Comparison of ENCODE assay signal across 1 cellular context in genomic region chr18:31658670-31659573, GRCh38.
TF ChIP-seq lines count a peak whose summit lies in the region.

No MANE protein-coding gene starts in this region.

TF ChIP-seq in GM12878, 131 proteins besides CTCF, POLR2A, EP300 and RAD21 (continued from another document and continues in another):
- TF ChIP-seq ZBTB33 (IDR thresholded peaks at IDR 0.05), result no peak
- TF ChIP-seq PAX8 (IDR thresholded peaks at IDR 0.05), result no peak
- peak; percentile 55 for TF ChIP-seq BCL3 (IDR thresholded peaks at IDR 0.05; ENCODE audit: borderline replicate concordance, insufficient read depth, low read depth, low read length, poor library complexity, severe bottlenecking)
- TF ChIP-seq FOXM1 (IDR thresholded peaks at IDR 0.05; ENCODE audit: low read depth, low read length), result peak; percentile 77
- peak; percentile 97 for TF ChIP-seq ATF7 (IDR thresholded peaks at IDR 0.05; ENCODE audit: low read depth)
- TF ChIP-seq IKZF1 (conservative IDR thresholded peaks at IDR 0.05), result peak; percentile 18
- TF ChIP-seq RUNX3 (IDR thresholded peaks at IDR 0.05; ENCODE audit: low read length), result peak; percentile 39; the same call in 1 of the 2 replicates
- 0 out of 2 replicates have a peak, but pooled peaks have one; percentile 4 for TF ChIP-seq NR2F1 (conservative IDR thresholded peaks at IDR 0.05)
- TF ChIP-seq USF1 (IDR thresholded peaks at IDR 0.05; ENCODE audit: borderline replicate concordance, extremely low read length, insufficient read depth, low read depth, low read length), result no peak
- no peak for TF ChIP-seq FOXK2 (IDR thresholded peaks at IDR 0.05)
- TF ChIP-seq EZH2 (IDR thresholded peaks at IDR 0.05; ENCODE audit: borderline replicate concordance, control insufficient read depth, low read depth, low read length), result no peak
- peak; percentile 93 for TF ChIP-seq ATF2 (IDR thresholded peaks at IDR 0.05; ENCODE audit: low read length)
- TF ChIP-seq GABPA (IDR thresholded peaks at IDR 0.05; ENCODE audit: low read depth), result no peak
- TF ChIP-seq EED (IDR thresholded peaks at IDR 0.05; ENCODE audit: low read depth), result peak; percentile 77
- no peak for TF ChIP-seq TBL1XR1 (IDR thresholded peaks at IDR 0.05; ENCODE audit: low read depth, low read length)
- TF ChIP-seq ZNF687 (IDR thresholded peaks at IDR 0.05), result peak; percentile 55; the same call in 1 of the 2 replicates
- no peak for TF ChIP-seq IRF4 (IDR thresholded peaks at IDR 0.05; ENCODE audit: low read depth, low read length)
- TF ChIP-seq JUNB (IDR thresholded peaks at IDR 0.05), result peak; percentile 48
- TF ChIP-seq HDAC2 (IDR thresholded peaks at IDR 0.05), result no peak
- peak; percentile 72; the same call in 1 of the 2 replicates for TF ChIP-seq ZBED1 (IDR thresholded peaks at IDR 0.05; ENCODE audit: borderline replicate concordance)
- TF ChIP-seq MEF2A (IDR thresholded peaks at IDR 0.05; ENCODE audit: insufficient read depth, low read depth, low read length), result peak; percentile 56; the same call in 1 of the 2 replicates
- TF ChIP-seq IRF3 (IDR thresholded peaks at IDR 0.05), result no peak
- no peak for TF ChIP-seq WRNIP1 (IDR thresholded peaks at IDR 0.05; ENCODE audit: borderline replicate concordance, low read depth, low read length)
- TF ChIP-seq E2F8 (IDR thresholded peaks at IDR 0.05; ENCODE audit: low read depth, partially characterized antibody), result no peak
- no peak for TF ChIP-seq MLLT1 (IDR thresholded peaks at IDR 0.05)
- no peak for TF ChIP-seq NFXL1 (IDR thresholded peaks at IDR 0.05; ENCODE audit: borderline replicate concordance)
- TF ChIP-seq SKIL (IDR thresholded peaks at IDR 0.05; ENCODE audit: low read depth, poor library complexity, severe bottlenecking), result peak; percentile 44
- peak; percentile 91 for TF ChIP-seq NFIC (IDR thresholded peaks at IDR 0.05; ENCODE audit: low read depth, low read length)
- TF ChIP-seq PML (IDR thresholded peaks at IDR 0.05; ENCODE audit: low read length), result peak; percentile 68; the same call in 1 of the 2 replicates
- peak; percentile 23 to 67 for TF ChIP-seq IKZF2 (IDR thresholded peaks at IDR 0.05)
- TF ChIP-seq PAX5 (IDR thresholded peaks at IDR 0.05; ENCODE audit: borderline replicate concordance, low read depth, low read length), result 0 out of 2 replicates have a peak, but pooled peaks have one; percentile 45
- no peak for TF ChIP-seq POLR2AphosphoS2 (IDR thresholded peaks at IDR 0.05; ENCODE audit: low read depth, low read length)
- peak in 1 of 2 experiments; percentile 46; a peak in 1 of 3 replicates for TF ChIP-seq EGR1 (IDR thresholded peaks at IDR 0.05; ENCODE audit: borderline replicate concordance in 1 of 2, low read depth in 2 of 2, low read length in 2 of 2)
- peak in 1 of 2 experiments; percentile 68; a peak in 1 of 4 replicates for TF ChIP-seq SRF (IDR thresholded peaks at IDR 0.05; ENCODE audit: low read depth in 2 of 2, low read length in 2 of 2)
- TF ChIP-seq MTA2 (IDR thresholded peaks at IDR 0.05; ENCODE audit: low read depth), result peak; percentile 26; the same call in 1 of the 2 replicates
- peak; percentile 75 for TF ChIP-seq PKNOX1 (IDR thresholded peaks at IDR 0.05)
- TF ChIP-seq BACH1 (IDR thresholded peaks at IDR 0.05; ENCODE audit: borderline replicate concordance), result 0 out of 2 replicates have a peak, but pooled peaks have one; percentile 7
- TF ChIP-seq NR2C1 (IDR thresholded peaks at IDR 0.05), result no peak
- TF ChIP-seq GATAD2B (conservative IDR thresholded peaks at IDR 0.05; ENCODE audit: low read depth), result no peak
- no peak for TF ChIP-seq KLF5 (IDR thresholded peaks at IDR 0.05; ENCODE audit: partially characterized antibody)
